8 cellular contexts compared by ENCODE assay signal in the genomic region with DNA sequence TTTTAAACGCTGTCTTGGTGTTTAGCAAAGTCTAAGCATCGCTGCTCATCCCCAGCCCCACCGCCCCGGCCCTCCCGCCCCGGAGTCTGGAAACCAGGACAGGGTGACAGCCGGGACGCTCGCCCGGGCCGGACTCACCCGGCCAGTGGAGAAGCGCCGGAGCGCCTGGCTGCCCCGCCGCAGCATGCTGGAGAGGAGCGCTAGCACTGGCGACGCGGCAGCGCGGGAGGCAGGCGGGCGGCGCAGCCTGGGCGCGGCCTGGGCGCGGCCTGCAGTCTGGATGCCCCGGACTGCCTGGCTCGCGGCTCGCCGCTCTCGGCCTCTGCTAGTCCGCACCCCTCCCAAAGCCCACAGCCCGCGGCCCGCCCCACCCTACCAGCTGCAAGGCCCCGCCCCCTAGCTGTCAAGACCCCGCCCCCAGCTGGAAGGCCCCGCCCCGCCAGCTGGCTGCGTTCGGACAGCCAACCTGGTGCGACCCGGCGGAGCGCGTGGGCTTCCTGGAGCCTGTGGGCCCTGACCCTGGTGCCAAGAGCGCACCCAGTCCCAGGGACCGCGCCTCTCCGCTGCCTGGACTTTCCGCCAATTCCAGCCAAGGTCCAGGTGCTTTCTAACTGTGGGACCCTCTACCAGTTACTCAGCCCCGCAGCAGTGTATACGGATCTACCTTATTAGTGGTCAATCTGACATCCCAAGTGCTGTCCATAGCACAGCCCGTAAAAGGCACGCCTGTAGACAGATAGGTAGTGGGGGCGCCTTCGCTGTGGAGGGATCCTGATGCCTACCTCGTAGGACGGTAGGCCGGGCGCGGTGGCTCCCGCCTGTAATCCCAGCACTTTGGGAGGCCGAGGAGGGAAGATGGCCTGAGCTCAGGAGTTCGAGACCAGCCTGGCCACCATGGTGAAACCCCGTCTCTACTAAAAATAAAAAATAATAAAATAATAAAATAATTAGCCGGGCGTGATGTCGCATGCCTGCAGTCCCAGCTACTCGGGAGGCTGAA. TPM values are rescaled to one million over a fixed set of nuclear protein-coding genes. Genes with fewer than 3 reads are reported as not detected.
DNase-seq lines count a peak whose midpoint lies in the region; ATAC-seq and TF ChIP-seq lines count a peak whose summit lies in the region.

ALDH1L2 (minus strand) TSS at position 208 of the 1,000 bp plus-strand sequence; CDS start at position 186, 22 bp downstream.

- no peaks in the 10 kb centered on the region for H3K4me1 ChIP-seq in DOHH2 (ENCODE audit: control insufficient read depth, low read length)

- H3F3A ChIP-seq in DOHH2 (ENCODE audit: control insufficient read depth, insufficient read depth), result no peaks in the 10 kb centered on the region

- H3K36me3 Mint-ChIP-seq in activated CD4-positive, alpha-beta memory T cell treated with anti-CD3 and anti-CD28 coated beads, Interleukin-2, amount 10 ng/mL, durations not matched to agents 7 days and 5 days (ENCODE audit: low read depth), result no peaks in the 10 kb centered on the region
- no peaks in the 10 kb centered on the region for H3K36me3 Mint-ChIP-seq in effector memory CD8-positive, alpha-beta T cell (ENCODE audit: insufficient read depth)

- peaks cover 5% of the 10 kb centered on the region for H3K9me3 Mint-ChIP-seq in activated CD4-positive, alpha-beta memory T cell treated with anti-CD3 and anti-CD28 coated beads, Interleukin-2, amount 10 ng/mL, durations not matched to agents 7 days and 5 days
- H3K9me3 Mint-ChIP-seq in effector memory CD8-positive, alpha-beta T cell, result no peaks in the 10 kb centered on the region

- H4K20me1 ChIP-seq in DOHH2 (ENCODE audit: control insufficient read depth, insufficient read depth, low read depth, low read length), result no peaks in the 10 kb centered on the region

- H3K79me2 ChIP-seq in DOHH2 (ENCODE audit: control insufficient read depth, low read length), result no peaks in the 10 kb centered on the region

- POLR2A ChIA-PET in activated CD4-positive, alpha-beta memory T cell treated with anti-CD3 and anti-CD28 coated beads, Interleukin-2, amount 10 ng/mL, durations not matched to agents 7 days and 5 days (lab: Charles Lee), result no interaction called here

- peak within 1 kb of the TSS; percentile 59 for H3K4me3 Mint-ChIP-seq in activated CD4-positive, alpha-beta memory T cell treated with anti-CD3 and anti-CD28 coated beads, Interleukin-2, amount 10 ng/mL, durations not matched to agents 7 days and 5 days
- H3K4me3 Mint-ChIP-seq in effector memory CD8-positive, alpha-beta T cell, result peak within 1 kb of the TSS; percentile 63 to 64

- H3K27me3 Mint-ChIP-seq in activated CD4-positive, alpha-beta memory T cell treated with anti-CD3 and anti-CD28 coated beads, Interleukin-2, amount 10 ng/mL, durations not matched to agents 7 days and 5 days, result peaks cover 37% of the 10 kb centered on the region
- H3K27me3 Mint-ChIP-seq in effector memory CD8-positive, alpha-beta T cell, result peaks cover 49 to 50% of the 10 kb centered on the region in 2 donors

- DNase-seq in NCI-H146 (lab: John Stamatoyannopoulos, UW) (peak; percentile 89), medulla oblongata (ENCODE audit: extremely low spot score) (peak; percentile 61), COR-L47 (lab: John Stamatoyannopoulos, UW) (no peak)
- peak; percentile 71 for DNase-seq in activated CD4-positive, alpha-beta memory T cell treated with anti-CD3 and anti-CD28 coated beads, Interleukin-2, amount 10 ng/mL, durations not matched to agents 7 days and 5 days
- DNase-seq in effector memory CD8-positive, alpha-beta T cell, result peak; percentile 6 to 23 (median 8)
- DNase-seq in stimulated activated CD8-positive, alpha-beta memory T cell treated with anti-CD3 and anti-CD28 coated beads, Interleukin-12 subunit alpha, Interleukin-12 subunit beta, amount 100 ng/mL, for 24 hours (ENCODE audit: extremely low read depth), result peak; percentile 5

- no peaks in the 10 kb centered on the region for H3K36me3 ChIP-seq in DOHH2 (ENCODE audit: control insufficient read depth, low read length)

- no peak within 1 kb of the TSS for H3K27ac ChIP-seq in DOHH2 (ENCODE audit: low read depth, low read length)

- peak within 1 kb of the TSS; percentile 41; the same call in 1 of the 2 replicates for H3K4me2 ChIP-seq in DOHH2 (ENCODE audit: low read length)

- CTCF ChIA-PET in activated CD4-positive, alpha-beta memory T cell treated with anti-CD3 and anti-CD28 coated beads, Interleukin-2, amount 10 ng/mL, durations not matched to agents 7 days and 5 days (lab: Charles Lee), result interaction anchor here (0.6 kb wide), 1 partner anchor 21 kb away, joined by 3 read pairs; no protein-coding TSS in a partner anchor

- no peaks in the 10 kb centered on the region for H3K9me2 ChIP-seq in DOHH2 (replicated peaks; ENCODE audit: control insufficient read depth, low read length)

- TF ChIP-seq CTCF in DOHH2 (IDR thresholded peaks at IDR 0.05; ENCODE audit: low read depth, low read length, poor library complexity, severe bottlenecking), result no peak

- H3K27me3 ChIP-seq in DOHH2 (ENCODE audit: control insufficient read depth, low read length), result peaks cover 27% of the 10 kb centered on the region

- H3K9me3 ChIP-seq in DOHH2 (ENCODE audit: control insufficient read depth, insufficient read depth, low read length), result no peaks in the 10 kb centered on the region

- H3K4me1 Mint-ChIP-seq in activated CD4-positive, alpha-beta memory T cell treated with anti-CD3 and anti-CD28 coated beads, Interleukin-2, amount 10 ng/mL, durations not matched to agents 7 days and 5 days, result peaks cover 6% of the 10 kb centered on the region
- peaks cover 6 to 7% of the 10 kb centered on the region in 2 donors for H3K4me1 Mint-ChIP-seq in effector memory CD8-positive, alpha-beta T cell (ENCODE audit: low read depth in 2 of 2)

- peak within 1 kb of the TSS; percentile 19; the same call in 1 of the 2 replicates for H3K4me3 ChIP-seq in DOHH2 (ENCODE audit: low read length)

- peak; percentile 68 for ATAC-seq in GM21717 (IDR thresholded peaks at IDR 0.05; ENCODE audit: unreplicated experiment)
- ATAC-seq in effector memory CD8-positive, alpha-beta T cell (replicated peaks), result peak; percentile 93

- H3K27ac Mint-ChIP-seq in activated CD4-positive, alpha-beta memory T cell treated with anti-CD3 and anti-CD28 coated beads, Interleukin-2, amount 10 ng/mL, durations not matched to agents 7 days and 5 days, result no peak within 1 kb of the TSS
- no peak within 1 kb of the TSS for H3K27ac Mint-ChIP-seq in effector memory CD8-positive, alpha-beta T cell

RNA-seq across cellular contexts. Expression of gene ALDH1L2, which starts in this region (rescaled TPM):
- total RNA-seq in activated CD4-positive, alpha-beta memory T cell treated with anti-CD3 and anti-CD28 coated beads, Interleukin-2, amount 10 ng/mL, durations not matched to agents 7 days and 5 days, result 1 to 10 TPM; 1.4 to 1.9 TPM
